19 cellular contexts compared by ENCODE assay signal in the genomic region with DNA sequence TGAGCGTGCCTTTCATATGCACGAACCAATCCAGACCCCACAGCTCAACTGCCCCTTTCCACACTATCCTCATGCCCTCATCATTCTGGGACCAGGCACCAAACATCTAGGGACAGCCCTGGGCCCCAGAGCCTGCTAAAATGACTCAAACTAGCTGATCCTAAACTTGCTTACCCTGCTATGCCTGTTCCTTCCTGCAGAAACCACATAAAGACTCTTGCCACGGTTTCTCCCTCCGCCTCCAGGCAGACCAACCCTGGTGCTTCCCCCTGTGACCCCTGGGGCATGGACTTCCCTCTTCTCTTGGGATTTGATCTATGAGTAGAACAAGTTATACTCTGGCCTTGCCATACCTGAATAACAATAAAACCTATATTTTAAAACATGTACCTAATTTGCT.
DNase-seq lines count a peak whose midpoint lies in the region; ATAC-seq and TF ChIP-seq lines count a peak whose summit lies in the region.
"Had no signal": no experiment of that assay in that cellular context is flagged by ENCODE, and none has a peak within 500 bp of the region (broad histone marks: within the 10 kb centered on the region; RNA-seq: fewer than 3 reads in every experiment).

No MANE protein-coding gene starts in this region.

- DNase-seq in activated naive CD4-positive, alpha-beta T cell treated with anti-CD3 and anti-CD28 coated beads for 36 hours: peak; percentile 8
- DNase-seq in activated naive CD4-positive, alpha-beta T cell treated with Interleukin-2 at 50 U/mL for 16 hours: no peak
- DNase-seq in SKM-1 treated with dmso at 0.1 percent for 144 hours (lab: John Stamatoyannopoulos, UW; ENCODE audit: unreplicated experiment): peak; percentile 81
- no peak for DNase-seq in left ventricle myocardium superior
- DNase-seq in transverse colon: no peak
- no peak for DNase-seq in HuH-7.5 (ENCODE audit: low spot score)
- no peak for DNase-seq in SK-N-DZ (ENCODE audit: low spot score)
- DNase-seq in NCI-H524 (lab: John Stamatoyannopoulos, UW): no peak
- DNase-seq: activated CD4-positive, alpha-beta T cell treated with anti-CD3 and anti-CD28 coated beads for 1 hour; activated naive CD8-positive, alpha-beta T cell treated with anti-CD3 and anti-CD28 coated beads, Interleukin-2, amount 10 ng/mL, durations not matched to agents 7 days and 5 days; CD4-positive, alpha-beta memory T cell; cerebellar nuclear complex; head of caudate nucleus; IMR-90; NCI-H1417; NCI-H2227 treated with DMSO at 0.1 percent for 48 hours; spleen had no signal

- CTCF ChIA-PET in activated naive CD4-positive, alpha-beta T cell treated with anti-CD3 and anti-CD28 coated beads for 36 hours (lab: Charles Lee): interaction anchor here (1.0 kb wide), 2 partner anchors 46 to 86 kb away, joined by 3 read pairs; no protein-coding TSS in a partner anchor

- H3K27me3 Mint-ChIP-seq in activated naive CD4-positive, alpha-beta T cell treated with anti-CD3 and anti-CD28 coated beads for 36 hours (ENCODE audit: low read depth): peaks cover 3% of the 10 kb centered on the region

- no peaks in the 10 kb centered on the region for H3K9me3 ChIP-seq in transverse colon
- H3K9me3 ChIP-seq: A549, spleen had no signal

- TF ChIP-seq POLR2A in transverse colon (IDR thresholded peaks at IDR 0.05): no peak

- peaks cover 3% of the 10 kb centered on the region for H3K4me1 Mint-ChIP-seq in activated naive CD4-positive, alpha-beta T cell treated with anti-CD3 and anti-CD28 coated beads for 36 hours (ENCODE audit: low read depth)

- TF ChIP-seq EP300 in transverse colon (IDR thresholded peaks at IDR 0.05; ENCODE audit: low read depth): no peak

- peak; percentile 7 for ATAC-seq in left ventricle myocardium superior
- ATAC-seq: A549 had no signal

- H3K27me3 ChIP-seq in transverse colon: no peaks in the 10 kb centered on the region
- H3K27me3 ChIP-seq: spleen had no signal

- peak overlapping the region in 3 of 4 donors; percentile 65 to 70 (median 70) for H3K27ac ChIP-seq in transverse colon
- H3K27ac ChIP-seq: A549, parathyroid adenoma had no signal

- H3K4me3 Mint-ChIP-seq in activated naive CD4-positive, alpha-beta T cell treated with anti-CD3 and anti-CD28 coated beads for 36 hours: no peak overlapping the region
- H3K4me3 Mint-ChIP-seq: activated naive CD8-positive, alpha-beta T cell treated with anti-CD3 and anti-CD28 coated beads, Interleukin-2, amount 10 ng/mL, durations not matched to agents 7 days and 5 days; CD4-positive, alpha-beta memory T cell had no signal

- no peak overlapping the region for H3K27ac Mint-ChIP-seq in activated naive CD4-positive, alpha-beta T cell treated with anti-CD3 and anti-CD28 coated beads for 36 hours
- H3K27ac Mint-ChIP-seq: activated naive CD8-positive, alpha-beta T cell treated with anti-CD3 and anti-CD28 coated beads, Interleukin-2, amount 10 ng/mL, durations not matched to agents 7 days and 5 days had no signal

- H3K4me3 ChIP-seq in transverse colon: no peak overlapping the region
- H3K4me3 ChIP-seq: A549, spleen had no signal

- TF ChIP-seq CTCF in transverse colon (IDR thresholded peaks at IDR 0.05): no peak

- H3K4me1 ChIP-seq in transverse colon: peaks cover 0 to 33% (median 7%) of the 10 kb centered on the region in 4 donors
- H3K4me1 ChIP-seq: A549, parathyroid adenoma had no signal

- H3K36me3 Mint-ChIP-seq in activated naive CD4-positive, alpha-beta T cell treated with anti-CD3 and anti-CD28 coated beads for 36 hours (ENCODE audit: low read depth): no peaks in the 10 kb centered on the region
- H3K36me3 Mint-ChIP-seq: activated naive CD8-positive, alpha-beta T cell treated with anti-CD3 and anti-CD28 coated beads, Interleukin-2, amount 10 ng/mL, durations not matched to agents 7 days and 5 days had no signal

- no peaks in the 10 kb centered on the region for H3K9me3 Mint-ChIP-seq in activated naive CD4-positive, alpha-beta T cell treated with anti-CD3 and anti-CD28 coated beads for 36 hours
- H3K9me3 Mint-ChIP-seq: activated naive CD8-positive, alpha-beta T cell treated with anti-CD3 and anti-CD28 coated beads, Interleukin-2, amount 10 ng/mL, durations not matched to agents 7 days and 5 days; CD4-positive, alpha-beta memory T cell had no signal

- intact Hi-C loops in activated naive CD4-positive, alpha-beta T cell treated with anti-CD3 and anti-CD28 coated beads for 36 hours (cut with micrococcal nuclease): no loop called here
- intact Hi-C loops in left ventricle myocardium superior (cut with micrococcal nuclease): loop anchor here (2.0 kb wide), 1 partner anchor 70 kb away; no protein-coding TSS in a partner anchor
- intact Hi-C loops in transverse colon (cut with DNase I; ENCODE audit: low total_unique reads): no loop called here

- in situ Hi-C loops in transverse colon (cut with MboI; ENCODE audit: low pct_ligation_motif_present in 1 of 4, low pct_unique_long_range_greater_than_20kb in 1 of 4, low sequenced_read_pairs in 3 of 4): no loop called here

- 80 to 81% methylated on average over 2 to 4 of the region's 4 CpGs for WGBS in transverse colon (ENCODE audit: low coverage in 1 of 2), 2 donors

- H3K36me3 ChIP-seq in transverse colon: peaks cover 0 to 10% (median 3%) of the 10 kb centered on the region in 4 donors

Comparison
In these comparisons a context has a peak if more than half of its experiments do, and no peak if none do; other contexts are left out.
1. DNase-seq: peak in activated naive CD4-positive, alpha-beta T cell treated with anti-CD3 and anti-CD28 coated beads for 36 hours (single experiment) and SKM-1 treated with dmso at 0.1 percent for 144 hours (single experiment); none in activated naive CD4-positive, alpha-beta T cell treated with Interleukin-2 at 50 U/mL for 16 hours (single experiment), left ventricle myocardium superior (single experiment), transverse colon (single experiment), HuH-7.5 (single experiment), SK-N-DZ (single experiment) and NCI-H524 (0 of 2).